Comparison of ENCODE assay signal across 1 cellular context in the genomic region with DNA sequence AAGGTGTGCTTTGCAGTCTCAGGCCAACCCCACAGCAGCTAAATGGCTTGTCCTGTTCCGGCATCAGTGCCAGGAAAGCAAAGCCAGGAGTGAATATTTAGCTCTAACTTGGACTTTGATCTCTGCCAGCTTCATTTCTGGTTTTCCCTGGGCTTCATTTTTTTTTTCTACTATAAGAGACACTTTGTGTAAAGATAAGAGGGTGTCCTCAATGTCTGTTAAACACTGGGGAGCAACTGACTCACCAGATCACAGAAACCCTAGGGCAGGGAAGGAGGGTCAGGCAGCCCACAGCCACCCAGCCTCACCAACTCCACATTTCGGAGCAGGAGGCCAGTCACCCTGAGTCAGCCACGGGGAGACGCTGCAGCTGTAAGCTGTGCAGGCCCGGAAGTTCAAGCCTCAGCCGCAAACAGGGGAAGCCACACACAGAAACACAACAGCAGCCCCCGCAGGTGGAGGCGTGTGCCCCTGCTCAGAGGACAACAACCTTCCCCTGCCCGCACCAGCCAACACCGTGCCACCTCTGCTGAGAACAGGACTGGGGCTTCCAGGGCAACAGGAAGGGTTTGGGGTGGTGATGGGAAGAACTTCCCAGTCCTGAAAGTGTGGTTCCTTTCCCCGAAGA.
TF ChIP-seq lines count a peak whose summit lies in the region.

No MANE protein-coding gene starts in this region.

TF ChIP-seq in HepG2, 621 proteins besides CTCF, POLR2A, EP300 and RAD21 (continued from another document and continues in another):
- TF ChIP-seq ZNF646 (CRISPR knock-in tag; IDR thresholded peaks at IDR 0.05) (peak; percentile 67; the same call in 1 of the 2 replicates), ZNF230 (CRISPR knock-in tag; IDR thresholded peaks at IDR 0.05) (no peak), ZNF24 (IDR thresholded peaks at IDR 0.05) (no peak), ZNF362 (CRISPR knock-in tag; IDR thresholded peaks at IDR 0.05; ENCODE audit: borderline replicate concordance) (peak; percentile 92; the same call in 1 of the 2 replicates), ARID4A (CRISPR knock-in tag; IDR thresholded peaks at IDR 0.05; ENCODE audit: borderline replicate concordance) (peak; percentile 80), PBX3 (CRISPR knock-in tag; IDR thresholded peaks at IDR 0.05; ENCODE audit: borderline replicate concordance) (no peak), STAG1 (CRISPR knock-in tag; IDR thresholded peaks at IDR 0.05) (peak; percentile 69), RFX1 (IDR thresholded peaks at IDR 0.05) (no peak), RFX5 (IDR thresholded peaks at IDR 0.05; ENCODE audit: low read depth, low read length) (no peak), ZBTB20 (CRISPR knock-in tag; IDR thresholded peaks at IDR 0.05; ENCODE audit: borderline replicate concordance, low read depth) (no peak; the same call in 1 of the 2 replicates), CBX1 (IDR thresholded peaks at IDR 0.05; ENCODE audit: low read depth) (no peak), ZNF562 (CRISPR knock-in tag; IDR thresholded peaks at IDR 0.05; ENCODE audit: borderline replicate concordance) (no peak), PLRG1 (conservative IDR thresholded peaks at IDR 0.05) (no peak), ZNF318 (CRISPR knock-in tag; IDR thresholded peaks at IDR 0.05) (no peak), ZNF337 (CRISPR knock-in tag; IDR thresholded peaks at IDR 0.05; ENCODE audit: borderline replicate concordance, low read depth) (no peak), ZNF510 (CRISPR knock-in tag; IDR thresholded peaks at IDR 0.05; ENCODE audit: low read depth) (no peak), POLR2G (IDR thresholded peaks at IDR 0.05; ENCODE audit: low read depth, low read length) (peak; percentile 82), MXD4 (CRISPR knock-in tag; IDR thresholded peaks at IDR 0.05) (0 out of 2 replicates have a peak, but pooled peaks have one; percentile 20)
- TF ChIP-seq, protein P1, sequence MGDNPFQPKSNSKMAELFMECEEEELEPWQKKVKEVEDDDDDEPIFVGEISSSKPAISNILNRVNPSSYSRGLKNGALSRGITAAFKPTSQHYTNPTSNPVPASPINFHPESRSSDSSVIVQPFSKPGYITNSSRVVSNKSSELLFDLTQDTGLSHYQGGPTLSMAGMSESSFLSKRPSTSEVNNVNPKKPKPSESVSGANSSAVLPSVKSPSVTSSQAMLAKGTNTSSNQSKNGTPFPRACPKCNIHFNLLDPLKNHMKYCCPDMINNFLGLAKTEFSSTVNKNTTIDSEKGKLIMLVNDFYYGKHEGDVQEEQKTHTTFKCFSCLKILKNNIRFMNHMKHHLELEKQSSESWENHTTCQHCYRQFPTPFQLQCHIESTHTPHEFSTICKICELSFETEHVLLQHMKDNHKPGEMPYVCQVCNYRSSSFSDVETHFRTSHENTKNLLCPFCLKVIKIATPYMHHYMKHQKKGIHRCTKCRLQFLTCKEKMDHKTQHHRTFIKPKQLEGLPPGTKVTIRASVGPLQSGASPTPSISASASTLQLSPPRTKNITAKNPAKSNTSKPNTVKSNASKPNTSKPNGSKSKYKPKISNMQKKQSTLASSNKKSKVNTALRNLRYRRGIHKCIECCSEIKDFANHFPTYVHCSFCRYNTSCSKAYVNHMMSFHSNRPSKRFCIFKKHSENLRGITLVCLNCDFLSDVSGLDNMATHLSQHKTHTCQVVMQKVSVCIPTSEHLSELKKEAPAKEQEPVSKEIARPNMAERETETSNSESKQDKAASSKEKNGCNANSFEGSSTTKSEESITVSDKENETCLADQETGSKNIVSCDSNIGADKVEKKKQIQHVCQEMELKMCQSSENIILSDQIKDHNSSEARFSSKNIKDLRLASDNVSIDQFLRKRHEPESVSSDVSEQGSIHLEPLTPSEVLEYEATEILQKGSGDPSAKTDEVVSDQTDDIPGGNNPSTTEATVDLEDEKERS (CRISPR knock-in tag; IDR thresholded peaks at IDR 0.05), result no peak
- TF ChIP-seq, protein P2, sequence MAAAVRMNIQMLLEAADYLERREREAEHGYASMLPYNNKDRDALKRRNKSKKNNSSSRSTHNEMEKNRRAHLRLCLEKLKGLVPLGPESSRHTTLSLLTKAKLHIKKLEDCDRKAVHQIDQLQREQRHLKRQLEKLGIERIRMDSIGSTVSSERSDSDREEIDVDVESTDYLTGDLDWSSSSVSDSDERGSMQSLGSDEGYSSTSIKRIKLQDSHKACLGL (CRISPR knock-in tag; IDR thresholded peaks at IDR 0.05), result no peak
